In genomic region chr20:45967551-45968080, GRCh38 we compare ENCODE assay signal across 18 cellular contexts. TPM values are rescaled to one million over a fixed set of nuclear protein-coding genes. Genes with fewer than 3 reads are reported as not detected.
"Had no signal": no experiment of that assay in that cellular context is flagged by ENCODE, and none has a peak within 500 bp of the region (broad histone marks: within the 10 kb centered on the region; RNA-seq: fewer than 3 reads in every experiment).

No MANE protein-coding gene starts in this region.

- H3K9me3 ChIP-seq: breast epithelium, colonic mucosa, thoracic aorta had no signal

- H3K9me3 Mint-ChIP-seq: stimulated activated naive CD8-positive, alpha-beta T cell treated with anti-CD3 and anti-CD28 coated beads, Interleukin-15, amount 100 ng/mL, for 72 hours had no signal

- DNase-seq: activated CD4-positive, alpha-beta T cell treated with anti-CD3 and anti-CD28 coated beads, Interleukin-2, amount 50 U/mL, for 48 hours; activated CD4-positive, CD25-positive, alpha-beta regulatory T cell; activated CD8-positive, alpha-beta memory T cell treated with anti-CD3 and anti-CD28 coated beads, Interleukin-2, amount 10 ng/mL, durations not matched to agents 7 days and 5 days; activated gamma-delta T cell; anterior cingulate cortex; colonic mucosa; effector CD4-positive, alpha-beta T cell; naive thymus-derived CD4-positive, alpha-beta T cell; stimulated activated CD4-positive, alpha-beta T cell treated with anti-CD3 and anti-CD28 coated beads, Interleukin-15, amount 100 ng/mL, for 24 hours; stimulated activated CD4-positive, alpha-beta T cell treated with anti-CD3 and anti-CD28 coated beads, Interleukin-4, amount 100 ng/mL, for 24 hours; stimulated activated naive CD8-positive, alpha-beta T cell treated with anti-CD3 and anti-CD28 coated beads, Interleukin-15, amount 100 ng/mL, for 72 hours had no signal

- H3K27me3 Mint-ChIP-seq: activated CD8-positive, alpha-beta memory T cell treated with anti-CD3 and anti-CD28 coated beads, Interleukin-2, amount 10 ng/mL, durations not matched to agents 7 days and 5 days; activated naive CD8-positive, alpha-beta T cell; progenitor cell of endocrine pancreas; stimulated activated naive CD8-positive, alpha-beta T cell treated with anti-CD3 and anti-CD28 coated beads, Interleukin-15, amount 100 ng/mL, for 72 hours had no signal

- H3K27ac Mint-ChIP-seq: activated naive CD8-positive, alpha-beta T cell; naive thymus-derived CD4-positive, alpha-beta T cell; progenitor cell of endocrine pancreas had no signal

- H3K4me3 Mint-ChIP-seq: activated CD8-positive, alpha-beta memory T cell treated with anti-CD3 and anti-CD28 coated beads, Interleukin-2, amount 10 ng/mL, durations not matched to agents 7 days and 5 days; activated naive CD8-positive, alpha-beta T cell; naive thymus-derived CD4-positive, alpha-beta T cell; stimulated activated naive CD8-positive, alpha-beta T cell treated with anti-CD3 and anti-CD28 coated beads, Interleukin-15, amount 100 ng/mL, for 72 hours had no signal

- H3K27ac ChIP-seq: breast epithelium, colonic mucosa, thoracic aorta had no signal

- H3K4me3 ChIP-seq: breast epithelium, colonic mucosa, lung, thoracic aorta had no signal

- ATAC-seq: activated CD8-positive, alpha-beta memory T cell treated with anti-CD3 and anti-CD28 coated beads, Interleukin-2, amount 10 ng/mL, durations not matched to agents 7 days and 5 days; naive thymus-derived CD4-positive, alpha-beta T cell; stimulated activated naive CD8-positive, alpha-beta T cell treated with anti-CD3 and anti-CD28 coated beads, Interleukin-15, amount 100 ng/mL, for 72 hours had no signal

- H3K27me3 ChIP-seq: breast epithelium, colonic mucosa had no signal

- H3K4me1 ChIP-seq: breast epithelium had no signal

RNA-seq across cellular contexts. Expression of gene MMP9, which starts 41.1 kb away (rescaled TPM):
- total RNA-seq: fibroblast of lung; progenitor cell of endocrine pancreas; T-helper 2 cell treated with Interferon-gamma antibody and Interleukin-4, amounts not matched to agents 100 ng/mL and 5 ng/mL, for 36 hours had no signal
- polyA plus RNA-seq: fibroblast of lung; naive thymus-derived CD4-positive, alpha-beta T cell had no signal

RNA-seq across cellular contexts. Expression of gene PLTP, which starts 55.7 kb away (rescaled TPM):
- polyA plus RNA-seq: naive thymus-derived CD4-positive, alpha-beta T cell had no signal
